ENCODE assay signal across 9 cellular contexts in genomic region chr12:3655331-3655900, GRCh38.
DNase-seq lines count a peak whose midpoint lies in the region; ATAC-seq and TF ChIP-seq lines count a peak whose summit lies in the region.
"Had no signal": no experiment of that assay in that cellular context is flagged by ENCODE, and none has a peak within 500 bp of the region (broad histone marks: within the 10 kb centered on the region; RNA-seq: fewer than 3 reads in every experiment).

No MANE protein-coding gene starts in this region.

- H3K4me1 ChIP-seq in cardiac muscle cell (ENCODE audit: low read depth) (peaks cover 22% of the 10 kb centered on the region), osteoblast (ENCODE audit: insufficient read depth, low read length) (no peaks in the 10 kb centered on the region)

- H3K36me3 ChIP-seq in cardiac muscle cell (no peaks in the 10 kb centered on the region), osteoblast (ENCODE audit: insufficient read depth, low read length) (peaks cover 7% of the 10 kb centered on the region)

- no peaks in the 10 kb centered on the region for H3K27me3 ChIP-seq in cardiac muscle cell
- H3K27me3 ChIP-seq in osteoblast (ENCODE audit: insufficient read depth, low read length) = no peaks in the 10 kb centered on the region

- ATAC-seq in GM18909 (IDR thresholded peaks at IDR 0.05; ENCODE audit: poor library complexity, unreplicated experiment) = no peak

- DNase-seq in cardiac muscle cell (ENCODE audit: low read depth in 1 of 2, low spot score in 1 of 2) (peak; percentile 25 to 68), cardiac septum (ENCODE audit: low spot score) (no peak), NCI-H2171 treated with DMSO at 0.1 percent for 48 hours (lab: John Stamatoyannopoulos, UW) (peak; percentile 56), choroid plexus epithelial cell (ENCODE audit: low read depth) (peak; percentile 40), osteoblast (ENCODE audit: insufficient read length, low spot score, missing footprints) (peak; percentile 91), cerebellar nuclear complex (lab: John Stamatoyannopoulos, UW) (no peak)
- no peak for DNase-seq in stimulated activated naive CD4-positive, alpha-beta T cell treated with Interleukin-2 at 50 U/mL for 16 hours (lab: John Stamatoyannopoulos, UW)

- H3K4me3 ChIP-seq in cardiac muscle cell (no peak overlapping the region), choroid plexus epithelial cell (ENCODE audit: low read depth, low read length) (no peak overlapping the region), osteoblast (ENCODE audit: insufficient read depth, low read length) (no peak overlapping the region)
- H3K4me3 ChIP-seq: skin epidermis had no signal

- peaks cover 2% of the 10 kb centered on the region for H4K20me1 ChIP-seq in osteoblast (ENCODE audit: insufficient read depth, low read length)

- TF ChIP-seq CTCF in cardiac muscle cell (IDR thresholded peaks at IDR 0.05; ENCODE audit: low read depth, low read length) (peak; percentile 47), choroid plexus epithelial cell (conservative IDR thresholded peaks at IDR 0.05; ENCODE audit: low read depth, low read length) (peak; percentile 71), osteoblast (IDR thresholded peaks at IDR 0.05; ENCODE audit: extremely low read depth, low read depth, low read length) (peak; percentile 60)

- H3K4me2 ChIP-seq in osteoblast (ENCODE audit: insufficient read depth, low read length) = no peak overlapping the region

- intact Hi-C loops in cardiac septum (cut with DNase I) = loop anchor here (10.0 kb wide), 1 partner anchor 119 kb away; no protein-coding TSS in a partner anchor

- H3K79me2 ChIP-seq in osteoblast (ENCODE audit: insufficient read depth, low read length) = no peaks in the 10 kb centered on the region

- H3K9me3 ChIP-seq in cardiac muscle cell (ENCODE audit: low read depth) = no peaks in the 10 kb centered on the region
- H3K9me3 ChIP-seq in osteoblast (ENCODE audit: low read depth, low read length) = no peaks in the 10 kb centered on the region

- H3K27ac ChIP-seq in cardiac muscle cell (no peak overlapping the region), osteoblast (ENCODE audit: low read depth, low read length) (no peak overlapping the region)
- H3K27ac ChIP-seq: skin epidermis had no signal

- H2AFZ ChIP-seq in osteoblast (ENCODE audit: low read length) = no peak overlapping the region

Comparison
In these comparisons a context has a peak if more than half of its experiments do, and no peak if none do; other contexts are left out.
1. DNase-seq: peak in cardiac muscle cell (2 of 2), NCI-H2171 treated with DMSO at 0.1 percent for 48 hours (single experiment), choroid plexus epithelial cell (single experiment) and osteoblast (single experiment); none in cardiac septum (single experiment), cerebellar nuclear complex (0 of 2) and stimulated activated naive CD4-positive, alpha-beta T cell treated with Interleukin-2 at 50 U/mL for 16 hours (single experiment).
2. Peak in every context shown above with its lines, with median percentiles within 50 percentile points of each other: CTCF ChIP-seq.